19 cellular contexts compared by ENCODE assay signal in genomic region chr14:35353409-35354172, GRCh38. TPM values are rescaled to one million over a fixed set of nuclear protein-coding genes. Genes with fewer than 3 reads are reported as not detected.
DNase-seq lines count a peak whose midpoint lies in the region; ATAC-seq and TF ChIP-seq lines count a peak whose summit lies in the region.
"Had no signal": no experiment of that assay in that cellular context is flagged by ENCODE, and none has a peak within 500 bp of the region (broad histone marks: within the 10 kb centered on the region; RNA-seq: fewer than 3 reads in every experiment).

No MANE protein-coding gene starts in this region.

- H4K20me1 ChIP-seq in GM23338 (replicated peaks; ENCODE audit: insufficient read depth), result no peaks in the 10 kb centered on the region

- DNase-seq in GM23338 (ENCODE audit: low spot score) (no peak), WTC11 (ENCODE audit: low spot score) (no peak), lower lobe of right lung (peak; percentile 14), NCI-H2171 (lab: John Stamatoyannopoulos, UW) (no peak)
- no peak for DNase-seq in activated CD8-positive, alpha-beta memory T cell treated with anti-CD3 and anti-CD28 coated beads, Interleukin-2, amount 10 ng/mL, durations not matched to agents 7 days and 5 days
- DNase-seq: activated CD4-positive, alpha-beta T cell treated with anti-CD3 and anti-CD28 coated beads, Interleukin-2, amount 10 ng/mL, durations not matched to agents 24 days and 14 days; Calu3; GF-D8; midbrain; MV-4-11; NCI-H2107; nucleus accumbens; SHP77 treated with DMSO at 0.1 percent for 48 hours; stimulated activated CD4-positive, alpha-beta T cell treated with anti-CD3 and anti-CD28 coated beads, Interleukin-1b, Interleukin-23, amount 100 ng/mL, for 48 hours; substantia nigra had no signal

- H3K4me3 ChIP-seq in GM23338 (no peak overlapping the region), lower lobe of right lung (no peak overlapping the region)

- H3K9me2 ChIP-seq in GM23338 (ENCODE audit: insufficient read depth), result no peaks in the 10 kb centered on the region

- H3K27ac ChIP-seq in 22Rv1, result peak overlapping the region; percentile 84
- no peak overlapping the region for H3K27ac ChIP-seq in GM23338 (ENCODE audit: low read depth)
- no peak overlapping the region for H3K27ac ChIP-seq in lower lobe of right lung

- H3K9me3 Mint-ChIP-seq in GM23338 (no peaks in the 10 kb centered on the region; the same call in 2 of the 3 replicates), WTC11 (no peaks in the 10 kb centered on the region)
- no peaks in the 10 kb centered on the region for H3K9me3 Mint-ChIP-seq in activated CD8-positive, alpha-beta memory T cell treated with anti-CD3 and anti-CD28 coated beads, Interleukin-2, amount 10 ng/mL, durations not matched to agents 7 days and 5 days (ENCODE audit: low read depth)
- H3K9me3 Mint-ChIP-seq: activated CD4-positive, alpha-beta T cell treated with anti-CD3 and anti-CD28 coated beads, Interleukin-2, amount 10 ng/mL, durations not matched to agents 24 days and 14 days; T-helper 2 cell treated with Interferon-gamma antibody and Interleukin-4, amounts not matched to agents 5 μg/mL and 100 μg/mL, for 36 hours had no signal

- TF ChIP-seq CTCF in 22Rv1 (IDR thresholded peaks at IDR 0.05), result no peak
- TF ChIP-seq CTCF in GM23338 (conservative IDR thresholded peaks at IDR 0.05; ENCODE audit: low read depth in 2 of 2), result no peak
- no peak for TF ChIP-seq CTCF in WTC11 (IDR thresholded peaks at IDR 0.05)
- TF ChIP-seq CTCF in lower lobe of right lung (IDR thresholded peaks at IDR 0.05), result no peak

- H3K27me3 Mint-ChIP-seq in GM23338 (ENCODE audit: insufficient read depth, low read depth, poor library complexity) (peaks cover 3% of the 10 kb centered on the region), WTC11 (ENCODE audit: low read depth) (no peaks in the 10 kb centered on the region)
- no peaks in the 10 kb centered on the region for H3K27me3 Mint-ChIP-seq in activated CD8-positive, alpha-beta memory T cell treated with anti-CD3 and anti-CD28 coated beads, Interleukin-2, amount 10 ng/mL, durations not matched to agents 7 days and 5 days
- H3K27me3 Mint-ChIP-seq: activated CD4-positive, alpha-beta T cell treated with anti-CD3 and anti-CD28 coated beads, Interleukin-2, amount 10 ng/mL, durations not matched to agents 24 days and 14 days had no signal

- peaks cover 13% of the 10 kb centered on the region for H3K4me1 ChIP-seq in GM23338 (ENCODE audit: insufficient read depth)
- peaks cover 38% of the 10 kb centered on the region for H3K4me1 ChIP-seq in lower lobe of right lung

- H3K36me3 Mint-ChIP-seq in GM23338 (ENCODE audit: low read depth), result no peaks in the 10 kb centered on the region
- no peaks in the 10 kb centered on the region for H3K36me3 Mint-ChIP-seq in WTC11
- no peaks in the 10 kb centered on the region for H3K36me3 Mint-ChIP-seq in activated CD8-positive, alpha-beta memory T cell treated with anti-CD3 and anti-CD28 coated beads, Interleukin-2, amount 10 ng/mL, durations not matched to agents 7 days and 5 days

- H3K27me3 ChIP-seq in GM23338 (ENCODE audit: insufficient read depth) (no peaks in the 10 kb centered on the region), lower lobe of right lung (ENCODE audit: low read depth) (no peaks in the 10 kb centered on the region)

- H3K4me3 Mint-ChIP-seq in GM23338, result no peak overlapping the region
- no peak overlapping the region for H3K4me3 Mint-ChIP-seq in WTC11
- no peak overlapping the region for H3K4me3 Mint-ChIP-seq in activated CD8-positive, alpha-beta memory T cell treated with anti-CD3 and anti-CD28 coated beads, Interleukin-2, amount 10 ng/mL, durations not matched to agents 7 days and 5 days
- H3K4me3 Mint-ChIP-seq: activated CD4-positive, alpha-beta T cell treated with anti-CD3 and anti-CD28 coated beads, Interleukin-2, amount 10 ng/mL, durations not matched to agents 24 days and 14 days; T-helper 2 cell treated with Interferon-gamma antibody and Interleukin-4, amounts not matched to agents 5 μg/mL and 100 μg/mL, for 36 hours had no signal

- H3K27ac Mint-ChIP-seq in GM23338 (no peak overlapping the region), WTC11 (0 out of 2 replicates have a peak overlapping the region, but pooled peaks have one; percentile 1)
- H3K27ac Mint-ChIP-seq in activated CD8-positive, alpha-beta memory T cell treated with anti-CD3 and anti-CD28 coated beads, Interleukin-2, amount 10 ng/mL, durations not matched to agents 7 days and 5 days, result no peak overlapping the region
- H3K27ac Mint-ChIP-seq: activated CD4-positive, alpha-beta T cell treated with anti-CD3 and anti-CD28 coated beads, Interleukin-2, amount 10 ng/mL, durations not matched to agents 24 days and 14 days; T-helper 2 cell treated with Interferon-gamma antibody and Interleukin-4, amounts not matched to agents 5 μg/mL and 100 μg/mL, for 36 hours had no signal

- ATAC-seq in GM23338 (no peak), WTC11 (no peak), lower lobe of right lung (peak; percentile 64 to 73), HG02588 (IDR thresholded peaks at IDR 0.05; ENCODE audit: unreplicated experiment) (no peak), HG02840 (IDR thresholded peaks at IDR 0.05; ENCODE audit: low FRiP score, unreplicated experiment) (no peak)
- no peak for ATAC-seq in activated CD8-positive, alpha-beta memory T cell treated with anti-CD3 and anti-CD28 coated beads, Interleukin-2, amount 10 ng/mL, durations not matched to agents 7 days and 5 days

- H3K36me3 ChIP-seq in GM23338 (ENCODE audit: insufficient read depth) (no peaks in the 10 kb centered on the region), lower lobe of right lung (no peaks in the 10 kb centered on the region)

- 0 out of 2 replicates have a peak overlapping the region, but pooled peaks have one; percentile 38 for H2AFZ ChIP-seq in GM23338

- intact Hi-C loops in lower lobe of right lung (cut with DNase I), result no loop called here

- H3K4me1 Mint-ChIP-seq in GM23338, result peaks cover 19% of the 10 kb centered on the region
- peaks cover 24% of the 10 kb centered on the region for H3K4me1 Mint-ChIP-seq in WTC11
- H3K4me1 Mint-ChIP-seq in activated CD8-positive, alpha-beta memory T cell treated with anti-CD3 and anti-CD28 coated beads, Interleukin-2, amount 10 ng/mL, durations not matched to agents 7 days and 5 days, result peaks cover 25% of the 10 kb centered on the region

- no peaks in the 10 kb centered on the region for H3F3A ChIP-seq in GM23338 (replicated peaks; ENCODE audit: low read depth)

- no peaks in the 10 kb centered on the region for H3K79me2 ChIP-seq in GM23338 (replicated peaks; ENCODE audit: insufficient read depth)

- H3K4me2 ChIP-seq in GM23338, result no peak overlapping the region

- H3K9me3 ChIP-seq in lower lobe of right lung, result no peaks in the 10 kb centered on the region

- CTCF ChIA-PET in WTC11 (lab: Charles Lee), result interaction anchor here (0.5 kb wide), 1 partner anchor 19 kb away, joined by 3 read pairs; no protein-coding TSS in a partner anchor
- CTCF ChIA-PET in activated CD8-positive, alpha-beta memory T cell treated with anti-CD3 and anti-CD28 coated beads, Interleukin-2, amount 10 ng/mL, durations not matched to agents 7 days and 5 days (lab: Charles Lee), result no interaction called here

- POLR2A ChIA-PET in WTC11 (lab: Charles Lee), result no interaction called here

TF ChIP-seq in GM23338, 12 proteins besides CTCF, POLR2A, EP300 and RAD21 (continues in another document):
- TF ChIP-seq EZH2 (IDR thresholded peaks at IDR 0.05; ENCODE audit: low read depth, unreplicated experiment) (no peak), ETS1 (IDR thresholded peaks at IDR 0.05) (no peak), ZNF114 (CRISPR knock-in tag; IDR thresholded peaks at IDR 0.05) (no peak), EZH2phosphoT487 (IDR thresholded peaks at IDR 0.05; ENCODE audit: unreplicated experiment) (no peak), ZNF331 (CRISPR knock-in tag; IDR thresholded peaks at IDR 0.05; ENCODE audit: low read depth) (no peak)

TF ChIP-seq in WTC11, 78 proteins besides CTCF, POLR2A, EP300 and RAD21:
- no peak for TF ChIP-seq ZSCAN18 (CRISPR knock-in tag; IDR thresholded peaks at IDR 0.05)
- TF ChIP-seq ZNF121 (CRISPR knock-in tag; IDR thresholded peaks at IDR 0.05), result peak; percentile 64; the same call in 1 of the 2 replicates
TF ChIP-seq in WTC11: peak in this region for 1.

RNA-seq across cellular contexts. Expression of gene NFKBIA, which starts 51.0 kb away (rescaled TPM):
- total RNA-seq in GM23338 (2014; rRNA removed; shearing (Covaris generic)), result 25.7 and 41.3 TPM in 2 replicates
- polyA plus RNA-seq in GM23338 (2016; fragmentation: Nextera tagmentation; extraction: Ambion mirVana), result 33.4 and 33.7 TPM in 2 replicates
- total RNA-seq in WTC11 (2021), result 29.3 to 32.1 TPM (median 31.3 TPM) in 3 replicates
- total RNA-seq in lower lobe of right lung, result 331 TPM
- 100 to 1,000 TPM in 1 of 2 experiments, 10 to 100 TPM in 1; 82.9 to 245 TPM for total RNA-seq in activated CD8-positive, alpha-beta memory T cell treated with anti-CD3 and anti-CD28 coated beads, Interleukin-2, amount 10 ng/mL, durations not matched to agents 7 days and 5 days

Comparison
In these comparisons a context has a peak if more than half of its experiments do, and no peak if none do; other contexts are left out.
1. ATAC-seq: peak in lower lobe of right lung (2 of 2); none in GM23338 (single experiment), WTC11 (single experiment), activated CD8-positive, alpha-beta memory T cell treated with anti-CD3 and anti-CD28 coated beads, Interleukin-2, amount 10 ng/mL, durations not matched to agents 7 days and 5 days (single experiment), HG02588 (single experiment) and HG02840 (single experiment).